In the genomic region with DNA sequence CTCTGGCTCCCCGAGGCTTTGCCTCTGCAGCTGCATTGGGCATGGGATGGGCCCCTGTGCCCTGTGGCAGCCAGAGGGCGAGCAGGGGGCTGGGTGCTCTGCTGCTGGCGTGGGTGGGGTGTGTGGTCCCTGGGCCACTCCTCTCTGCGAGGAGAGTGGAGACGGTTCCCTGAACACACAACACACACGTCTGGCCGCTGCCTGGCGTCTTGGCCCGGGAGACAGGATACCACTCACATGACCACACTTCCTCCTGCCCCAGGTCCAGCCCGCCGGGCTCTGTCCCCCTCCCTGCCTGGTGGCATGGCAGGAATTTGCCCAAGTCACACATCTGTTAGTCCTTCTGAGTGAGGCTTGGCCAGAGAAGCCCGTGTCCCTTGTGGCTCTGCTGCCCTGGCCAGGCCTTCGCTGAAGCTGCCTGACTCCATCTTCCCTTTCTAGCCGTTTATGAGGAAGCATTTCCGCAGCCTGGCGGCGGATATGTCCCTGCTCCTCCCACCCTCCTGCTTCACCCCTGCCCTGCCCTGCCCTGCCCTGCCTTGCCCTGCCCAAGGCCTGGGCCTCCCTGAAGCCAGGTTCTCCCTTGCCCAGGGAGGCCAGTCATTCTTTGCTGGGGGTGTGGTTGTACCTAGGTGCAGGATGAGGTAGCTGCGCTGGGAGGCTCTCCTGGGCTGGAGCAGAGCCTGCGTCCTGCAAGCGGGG, we compare ENCODE assay signal across 8 cellular contexts. TPM values are rescaled to one million over a fixed set of nuclear protein-coding genes. Genes with fewer than 3 reads are reported as not detected.
DNase-seq lines count a peak whose midpoint lies in the region; ATAC-seq and TF ChIP-seq lines count a peak whose summit lies in the region.

No MANE protein-coding gene starts in this region.

- H3K9me3 Mint-ChIP-seq in T-helper 1 cell treated with Interleukin-12 subunit alpha and Interleukin-12 subunit beta and Interleukin-4 antibody, amounts not matched to agents 30 μg/mL and 1 μg/mL, for 36 hours, result no peaks in the 10 kb centered on the region

- H3K27ac ChIP-seq in adrenal gland, result peak overlapping the region; percentile 80 to 98 (median 91)

- ATAC-seq in left ventricle myocardium superior (peak; percentile 66), HG03135 (IDR thresholded peaks at IDR 0.05; ENCODE audit: unreplicated experiment) (no peak)

- no peak overlapping the region for H3K4me3 Mint-ChIP-seq in T-helper 1 cell treated with Interleukin-12 subunit alpha and Interleukin-12 subunit beta and Interleukin-4 antibody, amounts not matched to agents 30 μg/mL and 1 μg/mL, for 36 hours

- H3K27me3 ChIP-seq in adrenal gland, result no peaks in the 10 kb centered on the region

- no peaks in the 10 kb centered on the region for H3K9me3 ChIP-seq in adrenal gland (replicated peaks in 1 of 3)

- H3K4me1 Mint-ChIP-seq in T-helper 1 cell treated with Interleukin-12 subunit alpha and Interleukin-12 subunit beta and Interleukin-4 antibody, amounts not matched to agents 30 μg/mL and 1 μg/mL, for 36 hours (ENCODE audit: low read depth), result peaks cover 25% of the 10 kb centered on the region

- H3K4me3 ChIP-seq in adrenal gland, result peak overlapping the region in 3 of 4 donors; percentile 3 to 91 (median 73)

- TF ChIP-seq POLR2A in adrenal gland (IDR thresholded peaks at IDR 0.05), result peak in 1 of 2 donors; percentile 85

- H3K27me3 Mint-ChIP-seq in T-helper 1 cell treated with Interleukin-12 subunit alpha and Interleukin-12 subunit beta and Interleukin-4 antibody, amounts not matched to agents 30 μg/mL and 1 μg/mL, for 36 hours (ENCODE audit: low read depth), result no peaks in the 10 kb centered on the region

- H3K36me3 Mint-ChIP-seq in T-helper 1 cell treated with Interleukin-12 subunit alpha and Interleukin-12 subunit beta and Interleukin-4 antibody, amounts not matched to agents 30 μg/mL and 1 μg/mL, for 36 hours (ENCODE audit: low read depth), result peaks cover 15% of the 10 kb centered on the region

- peak overlapping the region; percentile 52 for H3K27ac Mint-ChIP-seq in T-helper 1 cell treated with Interleukin-12 subunit alpha and Interleukin-12 subunit beta and Interleukin-4 antibody, amounts not matched to agents 30 μg/mL and 1 μg/mL, for 36 hours

- peak in 2 of 6 experiments; percentile 6 to 18 for TF ChIP-seq CTCF in adrenal gland (IDR thresholded peaks at IDR 0.05)

- peaks cover 54 to 63% of the 10 kb centered on the region in 2 donors for H3K4me1 ChIP-seq in adrenal gland (replicated peaks in 1 of 2)

- WGBS in adrenal gland, 4 donors, result 22 to 28% (median 23%) methylated on average over 8 to 20 of the region's 20 CpGs

- intact Hi-C loops in adrenal gland (cut with DNase I), result no loop called here
- intact Hi-C loops in left ventricle myocardium superior (cut with micrococcal nuclease), result no loop called here

- no peak for DNase-seq in T-helper 1 cell
- peak; percentile 71 to 92 (median 87) for DNase-seq in adrenal gland
- peak; percentile 89 for DNase-seq in left ventricle myocardium superior
- DNase-seq in putamen (ENCODE audit: low spot score), result peak; percentile 45
- DNase-seq in NCI-H2107 treated with DMSO at 0.1 percent for 48 hours (lab: John Stamatoyannopoulos, UW; ENCODE audit: unreplicated experiment), result no peak
- no peak for DNase-seq in HuH-7.5 (ENCODE audit: low spot score)

- peaks cover 0 to 8% of the 10 kb centered on the region in 2 donors for H3K36me3 ChIP-seq in adrenal gland (replicated peaks in 1 of 2)

RNA-seq across cellular contexts. Expression of a gene that starts 3.0 kb away (rescaled TPM):
- 100 to 1,000 TPM in 7 of 8 donors, 10 to 100 TPM in 1; 50.2 to 379 (median 209) TPM for total RNA-seq in adrenal gland
- 100 to 1,000 TPM; 165 to 204 (median 200) TPM for polyA plus RNA-seq in adrenal gland
- 269 TPM for total RNA-seq in left ventricle myocardium superior

RNA-seq across cellular contexts. Expression of a gene that starts 32.5 kb away (rescaled TPM):
- total RNA-seq in adrenal gland, result 10 to 100 TPM; 10.9 to 35.0 (median 20.4) TPM
- 10 to 100 TPM in 2 of 3 donors, 1 to 10 TPM in 1; 6.2 to 36.4 (median 12.3) TPM for polyA plus RNA-seq in adrenal gland
- total RNA-seq in left ventricle myocardium superior, result 25.2 TPM

Comparison
In these comparisons a context has a peak if more than half of its experiments do, and no peak if none do; other contexts are left out.
1. DNase-seq: peak in adrenal gland (7 of 7), left ventricle myocardium superior (single experiment) and putamen (single experiment); none in T-helper 1 cell (0 of 5), NCI-H2107 treated with DMSO at 0.1 percent for 48 hours (single experiment) and HuH-7.5 (single experiment).